In genomic region chr10:93566435-93567276, GRCh38 we compare ENCODE assay signal across 9 cellular contexts. TPM values are rescaled to one million over a fixed set of nuclear protein-coding genes. Genes with fewer than 3 reads are reported as not detected.
A peak's percentile ranks its signal among the peaks of the same experiment; 100 is the strongest.
DNase-seq lines count a peak whose midpoint lies in the region; ATAC-seq and TF ChIP-seq lines count a peak whose summit lies in the region.
"Had no signal": no experiment of that assay in that cellular context is flagged by ENCODE, and none has a peak within 500 bp of the region (broad histone marks: within the 10 kb centered on the region; RNA-seq: fewer than 3 reads in every experiment).

Gene FFAR4 (plus strand): TSS chr10:93566665. CDS start chr10:93566721, 56 bp downstream.

- no peak within 1 kb of the TSS for H3K27ac ChIP-seq in HUES6 (ENCODE audit: low read depth, low read length)
- no peak within 1 kb of the TSS for H3K27ac ChIP-seq in iPS-20b (ENCODE audit: low read length)

- H3K4me2 ChIP-seq in skeletal muscle satellite cell (ENCODE audit: low read length) = peak within 1 kb of the TSS; percentile 78

- CTCF ChIA-PET in WTC11 (lab: Charles Lee) = interaction anchor here (0.8 to 2.2 kb wide), 7 partner anchors 12 to 249 kb away, joined by 3 to 18 read pairs (median 4); no protein-coding TSS in a partner anchor

- peaks cover 83% of the 10 kb centered on the region for H3K27me3 Mint-ChIP-seq in WTC11 (ENCODE audit: low read depth)

- peak within 1 kb of the TSS; percentile 77 for H3K4me3 ChIP-seq in HUES6 (ENCODE audit: low read depth, low read length)
- peak within 1 kb of the TSS; percentile 70 for H3K4me3 ChIP-seq in iPS-20b (ENCODE audit: low read length)
- H3K4me3 ChIP-seq in skeletal muscle satellite cell (ENCODE audit: low read length) = peak within 1 kb of the TSS; percentile 58

- ATAC-seq in WTC11 = peak; percentile 67
- no peak for ATAC-seq in GM21390 (IDR thresholded peaks at IDR 0.05; ENCODE audit: unreplicated experiment)

- H3K9me3 Mint-ChIP-seq in WTC11 = no peaks in the 10 kb centered on the region

- H3K4me3 Mint-ChIP-seq in WTC11 = peak within 1 kb of the TSS; percentile 86

- H3K4me1 ChIP-seq in HUES6 (ENCODE audit: control insufficient read depth, insufficient read depth, low read length) (no peaks in the 10 kb centered on the region), iPS-20b (ENCODE audit: insufficient read depth, low read length) (peaks cover 3% of the 10 kb centered on the region; the same call in 1 of the 2 replicates), skeletal muscle satellite cell (ENCODE audit: control insufficient read depth, insufficient read depth, low read length) (peaks cover 4% of the 10 kb centered on the region)

- H3K27me3 ChIP-seq in HUES6 (ENCODE audit: control insufficient read depth, insufficient read depth, low read length) = peaks cover 92% of the 10 kb centered on the region
- peaks cover 96% of the 10 kb centered on the region for H3K27me3 ChIP-seq in iPS-20b (ENCODE audit: insufficient read depth, low read length)
- peaks cover 81% of the 10 kb centered on the region for H3K27me3 ChIP-seq in skeletal muscle satellite cell (ENCODE audit: control insufficient read depth, insufficient read depth, low read length)

- POLR2A ChIA-PET in WTC11 (lab: Charles Lee) = no interaction called here

- TF ChIP-seq CTCF in WTC11 (IDR thresholded peaks at IDR 0.05) = no peak

- no peak within 1 kb of the TSS for H3K27ac Mint-ChIP-seq in WTC11

- peaks cover 21% of the 10 kb centered on the region for H3K4me1 Mint-ChIP-seq in WTC11

- no peaks in the 10 kb centered on the region for H3K36me3 Mint-ChIP-seq in WTC11

- H3K9ac ChIP-seq in HUES6 (ENCODE audit: low read length) (no peak within 1 kb of the TSS), iPS-20b (ENCODE audit: low read depth, low read length) (no peak within 1 kb of the TSS), skeletal muscle satellite cell (ENCODE audit: low read depth, low read length) (no peak within 1 kb of the TSS)

- H3K36me3 ChIP-seq in HUES6 (ENCODE audit: control insufficient read depth, insufficient read depth, low read length) (no peaks in the 10 kb centered on the region), iPS-20b (ENCODE audit: insufficient read depth, low read depth, low read length) (no peaks in the 10 kb centered on the region), skeletal muscle satellite cell (ENCODE audit: insufficient read depth, low read length) (no peaks in the 10 kb centered on the region)

- no peaks in the 10 kb centered on the region for H3K9me3 ChIP-seq in HUES6 (ENCODE audit: control insufficient read depth, insufficient read depth, low read depth, low read length)
- H3K9me3 ChIP-seq in iPS-20b (ENCODE audit: insufficient read depth, low read depth, low read length) = peaks cover 4% of the 10 kb centered on the region; the same call in 1 of the 2 replicates
- H3K9me3 ChIP-seq in skeletal muscle satellite cell (replicated peaks; ENCODE audit: low read length) = no peaks in the 10 kb centered on the region

- DNase-seq in WTC11 (ENCODE audit: low spot score) (peak; percentile 62), NCI-H2107 (lab: John Stamatoyannopoulos, UW) (no peak), AG08395 (ENCODE audit: low spot score) (no peak)
- DNase-seq in activated CD4-positive, alpha-beta T cell treated with anti-CD3 and anti-CD28 coated beads for 1 hour = no peak

TF ChIP-seq in WTC11, 78 proteins besides CTCF, POLR2A, EP300 and RAD21 (continues in another document):
- TF ChIP-seq, protein P1, sequence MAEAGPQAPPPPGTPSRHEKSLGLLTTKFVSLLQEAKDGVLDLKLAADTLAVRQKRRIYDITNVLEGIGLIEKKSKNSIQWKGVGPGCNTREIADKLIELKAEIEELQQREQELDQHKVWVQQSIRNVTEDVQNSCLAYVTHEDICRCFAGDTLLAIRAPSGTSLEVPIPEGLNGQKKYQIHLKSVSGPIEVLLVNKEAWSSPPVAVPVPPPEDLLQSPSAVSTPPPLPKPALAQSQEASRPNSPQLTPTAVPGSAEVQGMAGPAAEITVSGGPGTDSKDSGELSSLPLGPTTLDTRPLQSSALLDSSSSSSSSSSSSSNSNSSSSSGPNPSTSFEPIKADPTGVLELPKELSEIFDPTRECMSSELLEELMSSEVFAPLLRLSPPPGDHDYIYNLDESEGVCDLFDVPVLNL (CRISPR knock-in tag; IDR thresholded peaks at IDR 0.05; ENCODE audit: borderline replicate concordance, low read depth) = 0 out of 2 replicates have a peak, but pooled peaks have one; percentile 38
- peak; percentile 49; the same call in 1 of the 2 replicates for TF ChIP-seq TEAD1 (CRISPR knock-in tag; IDR thresholded peaks at IDR 0.05)
- TF ChIP-seq, protein P2, sequence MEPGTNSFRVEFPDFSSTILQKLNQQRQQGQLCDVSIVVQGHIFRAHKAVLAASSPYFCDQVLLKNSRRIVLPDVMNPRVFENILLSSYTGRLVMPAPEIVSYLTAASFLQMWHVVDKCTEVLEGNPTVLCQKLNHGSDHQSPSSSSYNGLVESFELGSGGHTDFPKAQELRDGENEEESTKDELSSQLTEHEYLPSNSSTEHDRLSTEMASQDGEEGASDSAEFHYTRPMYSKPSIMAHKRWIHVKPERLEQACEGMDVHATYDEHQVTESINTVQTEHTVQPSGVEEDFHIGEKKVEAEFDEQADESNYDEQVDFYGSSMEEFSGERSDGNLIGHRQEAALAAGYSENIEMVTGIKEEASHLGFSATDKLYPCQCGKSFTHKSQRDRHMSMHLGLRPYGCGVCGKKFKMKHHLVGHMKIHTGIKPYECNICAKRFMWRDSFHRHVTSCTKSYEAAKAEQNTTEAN (CRISPR knock-in tag; IDR thresholded peaks at IDR 0.05) = peak; percentile 48; the same call in 1 of the 2 replicates
- peak; percentile 88 for TF ChIP-seq MAX (CRISPR knock-in tag; IDR thresholded peaks at IDR 0.05)
- TF ChIP-seq, protein P3, sequence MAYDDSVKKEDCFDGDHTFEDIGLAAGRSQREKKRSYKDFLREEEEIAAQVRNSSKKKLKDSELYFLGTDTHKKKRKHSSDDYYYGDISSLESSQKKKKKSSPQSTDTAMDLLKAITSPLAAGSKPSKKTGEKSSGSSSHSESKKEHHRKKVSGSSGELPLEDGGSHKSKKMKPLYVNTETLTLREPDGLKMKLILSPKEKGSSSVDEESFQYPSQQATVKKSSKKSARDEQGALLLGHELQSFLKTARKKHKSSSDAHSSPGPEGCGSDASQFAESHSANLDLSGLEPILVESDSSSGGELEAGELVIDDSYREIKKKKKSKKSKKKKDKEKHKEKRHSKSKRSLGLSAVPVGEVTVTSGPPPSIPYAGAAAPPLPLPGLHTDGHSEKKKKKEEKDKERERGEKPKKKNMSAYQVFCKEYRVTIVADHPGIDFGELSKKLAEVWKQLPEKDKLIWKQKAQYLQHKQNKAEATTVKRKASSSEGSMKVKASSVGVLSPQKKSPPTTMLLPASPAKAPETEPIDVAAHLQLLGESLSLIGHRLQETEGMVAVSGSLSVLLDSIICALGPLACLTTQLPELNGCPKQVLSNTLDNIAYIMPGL (CRISPR knock-in tag; IDR thresholded peaks at IDR 0.05) = peak; percentile 68
- TF ChIP-seq ZNF219 (CRISPR knock-in tag; IDR thresholded peaks at IDR 0.05; ENCODE audit: borderline replicate concordance) = peak; percentile 48; the same call in 1 of the 2 replicates
- TF ChIP-seq ZNF423 (CRISPR knock-in tag; IDR thresholded peaks at IDR 0.05) = no peak
- TF ChIP-seq USF1 (CRISPR knock-in tag; IDR thresholded peaks at IDR 0.05) = peak; percentile 42; the same call in 1 of the 2 replicates
- TF ChIP-seq RELA (CRISPR knock-in tag; IDR thresholded peaks at IDR 0.05; ENCODE audit: borderline replicate concordance) = no peak
- TF ChIP-seq CREB1 (CRISPR knock-in tag; IDR thresholded peaks at IDR 0.05) = 0 out of 2 replicates have a peak, but pooled peaks have one; percentile 7
- TF ChIP-seq ZBTB21 (CRISPR knock-in tag; IDR thresholded peaks at IDR 0.05; ENCODE audit: borderline replicate concordance) = peak; percentile 78; the same call in 1 of the 2 replicates
- peak; percentile 90; the same call in 1 of the 2 replicates for TF ChIP-seq FOXP1 (CRISPR knock-in tag; IDR thresholded peaks at IDR 0.05; ENCODE audit: borderline replicate concordance)
- 0 out of 2 replicates have a peak, but pooled peaks have one; percentile 30 for TF ChIP-seq ZNF263 (CRISPR knock-in tag; IDR thresholded peaks at IDR 0.05; ENCODE audit: low read depth)
- TF ChIP-seq ESRRA (CRISPR knock-in tag; IDR thresholded peaks at IDR 0.05; ENCODE audit: borderline replicate concordance) = no peak; the same call in 1 of the 2 replicates
- 0 out of 2 replicates have a peak, but pooled peaks have one; percentile 37 for TF ChIP-seq CREM (CRISPR knock-in tag; IDR thresholded peaks at IDR 0.05)
- peak; percentile 80; the same call in 1 of the 2 replicates for TF ChIP-seq MYBL2 (CRISPR knock-in tag; IDR thresholded peaks at IDR 0.05)
- TF ChIP-seq ATF1 (CRISPR knock-in tag; IDR thresholded peaks at IDR 0.05) = peak; percentile 27
- no peak for TF ChIP-seq TEAD4 (CRISPR knock-in tag; IDR thresholded peaks at IDR 0.05)
- TF ChIP-seq NFYB (CRISPR knock-in tag; conservative IDR thresholded peaks at IDR 0.05; ENCODE audit: low read depth) = no peak
- no peak for TF ChIP-seq USF2 (CRISPR knock-in tag; IDR thresholded peaks at IDR 0.05)

RNA-seq across cellular contexts. Expression of gene FFAR4, which starts in this region (rescaled TPM):
- 0.07 to 0.15 TPM in 2 of 3 replicates, not detected in the other for total RNA-seq in WTC11 (2021)
- total RNA-seq in skeletal muscle satellite cell (2012; rRNA removed) = not detected in 2 replicates
- total RNA-seq: myocyte had no signal

Comparison
In these comparisons a context has a peak if more than half of its experiments do, and no peak if none do; other contexts are left out.
1. Peak in DNase-seq and ATAC-seq in WTC11; RNA of the gene not detected or under 1 TPM.